In the genomic region with DNA sequence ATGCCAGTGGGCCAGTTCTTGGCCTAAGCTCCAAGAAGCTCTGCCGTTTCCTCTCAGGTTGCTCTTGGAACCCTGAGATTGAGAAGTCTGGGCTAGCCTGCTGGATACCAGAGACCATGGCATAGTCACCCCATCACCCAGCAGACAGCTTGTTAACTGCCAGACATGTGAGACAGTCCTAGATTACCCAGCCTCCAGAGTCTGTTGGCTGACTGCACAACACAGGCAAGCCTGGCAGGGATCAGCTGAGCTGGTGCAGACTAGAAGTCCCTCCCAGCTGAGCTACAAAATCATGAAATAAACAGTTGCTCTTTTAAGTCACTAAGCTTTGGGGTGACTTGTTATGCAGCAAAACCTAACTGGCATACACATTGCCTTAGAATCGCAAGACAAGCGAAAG, we compare ENCODE assay signal across 21 cellular contexts.
"Had no signal": no experiment of that assay in that cellular context is flagged by ENCODE, and none has a peak within 500 bp of the region (broad histone marks: within the 10 kb centered on the region; RNA-seq: fewer than 3 reads in every experiment).

No MANE protein-coding gene starts in this region.

- H3K9me3 Mint-ChIP-seq: activated CD4-positive, alpha-beta memory T cell treated with anti-CD3 and anti-CD28 coated beads for 36 hours; activated naive CD8-positive, alpha-beta T cell treated with anti-CD3 and anti-CD28 coated beads, Interleukin-2, amount 10 ng/mL, durations not matched to agents 7 days and 5 days; effector memory CD8-positive, alpha-beta T cell; memory B cell; naive B cell; stimulated activated memory B cell treated with anti-CD40 and anti-IgM and Interleukin-4, amounts not matched to agents 10 μg/mL and 1 μg/mL and 100 μg/mL, for 72 hours; T-helper 1 cell treated with Interleukin-12 subunit alpha and Interleukin-12 subunit beta and Interleukin-4 antibody, amounts not matched to agents 30 μg/mL and 1 μg/mL, for 36 hours had no signal

- ATAC-seq: body of pancreas; effector memory CD8-positive, alpha-beta T cell; esophagus mucosa; stimulated activated memory B cell treated with anti-CD40 and anti-IgM and Interleukin-4, amounts not matched to agents 10 μg/mL and 1 μg/mL and 100 μg/mL, for 72 hours had no signal

- H3K9me3 ChIP-seq: body of pancreas, transverse colon, uterus had no signal

- H3K27ac Mint-ChIP-seq: activated CD4-positive, alpha-beta memory T cell treated with anti-CD3 and anti-CD28 coated beads for 36 hours; activated naive CD8-positive, alpha-beta T cell treated with anti-CD3 and anti-CD28 coated beads, Interleukin-2, amount 10 ng/mL, durations not matched to agents 7 days and 5 days; memory B cell; stimulated activated memory B cell treated with anti-CD40 and anti-IgM and Interleukin-4, amounts not matched to agents 10 μg/mL and 1 μg/mL and 100 μg/mL, for 72 hours; T-helper 1 cell treated with Interleukin-12 subunit alpha and Interleukin-12 subunit beta and Interleukin-4 antibody, amounts not matched to agents 30 μg/mL and 1 μg/mL, for 36 hours had no signal

- H3K4me3 Mint-ChIP-seq: activated CD4-positive, alpha-beta memory T cell treated with anti-CD3 and anti-CD28 coated beads for 36 hours; activated naive CD8-positive, alpha-beta T cell treated with anti-CD3 and anti-CD28 coated beads, Interleukin-2, amount 10 ng/mL, durations not matched to agents 7 days and 5 days; effector memory CD8-positive, alpha-beta T cell; memory B cell; stimulated activated memory B cell treated with anti-CD40 and anti-IgM and Interleukin-4, amounts not matched to agents 10 μg/mL and 1 μg/mL and 100 μg/mL, for 72 hours; T-helper 1 cell treated with Interleukin-12 subunit alpha and Interleukin-12 subunit beta and Interleukin-4 antibody, amounts not matched to agents 30 μg/mL and 1 μg/mL, for 36 hours had no signal

- DNase-seq: activated CD4-positive, alpha-beta memory T cell treated with anti-CD3 and anti-CD28 coated beads for 36 hours; activated CD4-positive, alpha-beta T cell treated with anti-CD3 and anti-CD28 coated beads for 48 hours; activated naive CD4-positive, alpha-beta T cell treated with Interleukin-2 at 50 U/mL for 16 hours; activated naive CD8-positive, alpha-beta T cell treated with anti-CD3 and anti-CD28 coated beads, Interleukin-2, amount 10 ng/mL, durations not matched to agents 7 days and 5 days; activated T-cell treated with anti-CD3 and anti-CD28 coated beads, Interleukin-2, amount 50 U/mL, for 48 hours; body of pancreas; caudate nucleus; dorsolateral prefrontal cortex; effector memory CD8-positive, alpha-beta T cell; glutamatergic neuron; hypothalamus; naive B cell; occipital lobe; posterior cingulate gyrus; stimulated activated CD4-positive, alpha-beta T cell treated with anti-CD3 and anti-CD28 coated beads, Interleukin-2, amount 100 ng/mL, for 24 hours; transverse colon; uterus had no signal

- H3K27me3 Mint-ChIP-seq: activated CD4-positive, alpha-beta memory T cell treated with anti-CD3 and anti-CD28 coated beads for 36 hours; activated naive CD8-positive, alpha-beta T cell treated with anti-CD3 and anti-CD28 coated beads, Interleukin-2, amount 10 ng/mL, durations not matched to agents 7 days and 5 days; effector memory CD8-positive, alpha-beta T cell; memory B cell; naive B cell; stimulated activated memory B cell treated with anti-CD40 and anti-IgM and Interleukin-4, amounts not matched to agents 10 μg/mL and 1 μg/mL and 100 μg/mL, for 72 hours had no signal

- H3K36me3 ChIP-seq: uterus had no signal

- H3K27ac ChIP-seq: body of pancreas, dorsolateral prefrontal cortex, transverse colon, uterus had no signal

- H3K27me3 ChIP-seq: body of pancreas, dorsolateral prefrontal cortex, transverse colon, uterus had no signal

- H3K4me3 ChIP-seq: body of pancreas, dorsolateral prefrontal cortex, transverse colon, uterus had no signal
